Comparison of ENCODE assay signal across 13 cellular contexts in genomic region chr13:106691251-106691650, GRCh38.
"Had no signal": no experiment of that assay in that cellular context is flagged by ENCODE, and none has a peak within 500 bp of the region (broad histone marks: within the 10 kb centered on the region; RNA-seq: fewer than 3 reads in every experiment).

No MANE protein-coding gene starts in this region.

- H3K4me3 ChIP-seq: cardiac muscle cell, spleen had no signal

- DNase-seq: activated CD4-positive, alpha-beta T cell treated with anti-CD3 and anti-CD28 coated beads, Interleukin-2, amount 10 ng/mL, durations not matched to agents 24 days and 14 days; activated naive CD4-positive, alpha-beta T cell treated with Interleukin-2 at 50 U/mL for 16 hours; activated naive CD8-positive, alpha-beta T cell treated with anti-CD3 and anti-CD28 coated beads, Interleukin-2, amount 50 U/mL, for 24 hours; posterior cingulate gyrus; spleen; stimulated activated CD4-positive, alpha-beta T cell treated with anti-CD3 and anti-CD28 coated beads, Interleukin-1b, Interleukin-23, amount 100 ng/mL, for 48 hours; stimulated activated naive CD4-positive, alpha-beta T cell treated with Interleukin-2 at 50 U/mL for 16 hours; T1000 had no signal

- FAIRE-seq: astrocyte, colon, frontal cortex had no signal

- H3K4me1 ChIP-seq: spleen had no signal

- ATAC-seq: activated naive CD8-positive, alpha-beta T cell treated with anti-CD3 and anti-CD28 coated beads, Interleukin-2, amount 50 U/mL, for 24 hours; sciatic nerve had no signal

- H3K9me3 ChIP-seq: spleen had no signal

- H3K27me3 ChIP-seq: cardiac muscle cell, spleen had no signal

- H3K27ac ChIP-seq: cardiac muscle cell had no signal

- H3K36me3 ChIP-seq: cardiac muscle cell, spleen had no signal
